In the genomic region with DNA sequence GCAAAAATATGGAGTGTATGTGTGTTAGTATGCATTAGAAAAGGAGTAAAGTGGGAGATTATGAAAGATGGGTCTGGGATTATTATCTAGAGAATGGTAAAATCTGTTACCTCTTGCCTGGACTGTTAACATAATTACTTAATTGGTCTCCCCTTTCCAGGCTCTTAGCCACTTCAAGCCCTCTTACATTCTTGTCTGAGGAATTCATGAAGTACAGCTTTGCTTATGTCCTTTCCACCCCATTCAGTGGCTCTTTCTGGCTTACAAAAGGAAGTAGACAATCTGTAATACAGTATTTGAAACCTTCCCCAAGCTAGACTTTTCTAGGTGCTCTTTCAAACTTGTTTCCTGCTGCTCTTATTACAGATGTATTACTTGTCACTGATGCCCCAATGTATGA, we compare ENCODE assay signal across 13 cellular contexts.
DNase-seq lines count a peak whose midpoint lies in the region; ATAC-seq, FAIRE-seq and TF ChIP-seq lines count a peak whose summit lies in the region.
"Had no signal": no experiment of that assay in that cellular context is flagged by ENCODE, and none has a peak within 500 bp of the region (broad histone marks: within the 10 kb centered on the region; RNA-seq: fewer than 3 reads in every experiment).

No MANE protein-coding gene starts in this region.

- H3K27me3 ChIP-seq in CD4-positive, alpha-beta T cell (ENCODE audit: control insufficient read depth, insufficient read depth, low read length), result no peaks in the 10 kb centered on the region
- H3K27me3 ChIP-seq in naive thymus-derived CD4-positive, alpha-beta T cell (ENCODE audit: control insufficient read depth in 2 of 2, insufficient read depth in 2 of 2, low read length in 2 of 2), result no peaks in the 10 kb centered on the region

- peaks cover 39 to 49% of the 10 kb centered on the region in 2 donors for H3K4me1 ChIP-seq in naive thymus-derived CD4-positive, alpha-beta T cell (ENCODE audit: control insufficient read depth in 2 of 2, insufficient read depth in 2 of 2, low read length in 2 of 2)

- no peaks in the 10 kb centered on the region for H3K27me3 Mint-ChIP-seq in CD4-positive, alpha-beta T cell
- H3K27me3 Mint-ChIP-seq in activated naive CD8-positive, alpha-beta T cell, result no peaks in the 10 kb centered on the region
- no peaks in the 10 kb centered on the region for H3K27me3 Mint-ChIP-seq in naive thymus-derived CD4-positive, alpha-beta T cell

- no peak overlapping the region for H3K4me3 ChIP-seq in naive thymus-derived CD4-positive, alpha-beta T cell (ENCODE audit: low read length)

- CTCF ChIA-PET in CD4-positive, alpha-beta T cell (lab: Charles Lee), result interaction anchor here (1.3 to 1.4 kb wide), 2 partner anchors 11 to 18 kb away, joined by 5 to 7 read pairs; no protein-coding TSS in a partner anchor
- CTCF ChIA-PET in naive thymus-derived CD4-positive, alpha-beta T cell (lab: Charles Lee), result interaction anchor here (0.6 kb wide), 1 partner anchor 77 kb away, joined by 3 read pairs; no protein-coding TSS in a partner anchor

- H3K9me3 Mint-ChIP-seq in CD4-positive, alpha-beta T cell, result no peaks in the 10 kb centered on the region
- H3K9me3 Mint-ChIP-seq in activated naive CD8-positive, alpha-beta T cell (ENCODE audit: low read depth), result no peaks in the 10 kb centered on the region
- H3K9me3 Mint-ChIP-seq in naive thymus-derived CD4-positive, alpha-beta T cell, result peaks cover 0 to 5% (median 0%) of the 10 kb centered on the region in 11 donors

- ATAC-seq in CD4-positive, alpha-beta T cell (ENCODE audit: poor library complexity), result no peak
- no peak for ATAC-seq in naive thymus-derived CD4-positive, alpha-beta T cell
- ATAC-seq in GM19324 (IDR thresholded peaks at IDR 0.05; ENCODE audit: low FRiP score, unreplicated experiment), result no peak
- no peak for ATAC-seq in HG03159 (IDR thresholded peaks at IDR 0.05; ENCODE audit: unreplicated experiment)

- H3K36me3 ChIP-seq in naive thymus-derived CD4-positive, alpha-beta T cell (ENCODE audit: control insufficient read depth in 2 of 3, insufficient read depth in 3 of 3, low read length in 3 of 3), result peaks cover 8 to 30% (median 18%) of the 10 kb centered on the region in 3 experiments

- FAIRE-seq in GM18507 (lab: Jason Lieb, UNC), result peak; percentile 71

- H3K36me3 Mint-ChIP-seq in CD4-positive, alpha-beta T cell (ENCODE audit: low read depth), result peaks cover 86% of the 10 kb centered on the region
- H3K36me3 Mint-ChIP-seq in activated naive CD8-positive, alpha-beta T cell, result peaks cover 17% of the 10 kb centered on the region
- H3K36me3 Mint-ChIP-seq in naive thymus-derived CD4-positive, alpha-beta T cell, result peaks cover 7 to 63% (median 38%) of the 10 kb centered on the region in 5 donors

- H3K27ac Mint-ChIP-seq in CD4-positive, alpha-beta T cell, result peak overlapping the region; percentile 91
- peak overlapping the region; percentile 95 for H3K27ac Mint-ChIP-seq in activated naive CD8-positive, alpha-beta T cell
- H3K27ac Mint-ChIP-seq in naive thymus-derived CD4-positive, alpha-beta T cell, result peak overlapping the region in 8 of 9 donors; percentile 23 to 89 (median 63)

- H3K9me3 ChIP-seq in CD4-positive, alpha-beta T cell (ENCODE audit: control insufficient read depth, low read length), result no peaks in the 10 kb centered on the region
- H3K9me3 ChIP-seq in naive thymus-derived CD4-positive, alpha-beta T cell (ENCODE audit: control insufficient read depth in 2 of 3, low read length in 3 of 3), result no peaks in the 10 kb centered on the region

- peak overlapping the region; percentile 30 for H3K27ac ChIP-seq in CD4-positive, alpha-beta T cell (ENCODE audit: low read depth, low read length)
- peak overlapping the region; percentile 48 for H3K27ac ChIP-seq in naive thymus-derived CD4-positive, alpha-beta T cell (ENCODE audit: low read depth, low read length)
- H3K27ac ChIP-seq: RWPE1 had no signal

- no peak for TF ChIP-seq CTCF in CD4-positive, alpha-beta T cell (IDR thresholded peaks at IDR 0.05)

- peaks cover 76% of the 10 kb centered on the region for H3K4me1 Mint-ChIP-seq in CD4-positive, alpha-beta T cell (ENCODE audit: low read depth)
- H3K4me1 Mint-ChIP-seq in activated naive CD8-positive, alpha-beta T cell (ENCODE audit: low read depth), result peaks cover 75% of the 10 kb centered on the region
- H3K4me1 Mint-ChIP-seq in naive thymus-derived CD4-positive, alpha-beta T cell, result peaks cover 43 to 89% (median 73%) of the 10 kb centered on the region in 7 donors

- DNase-seq in CD4-positive, alpha-beta T cell, result no peak
- DNase-seq in GM18507 (ENCODE audit: extremely low spot score, insufficient read length, low read depth) (no peak), cerebellum (ENCODE audit: low spot score) (no peak), pons (ENCODE audit: low spot score) (no peak)
- no peak for DNase-seq in naive thymus-derived CD4-positive, alpha-beta T cell
- DNase-seq: EL; HCEC 1CT; NCI-H1048; stimulated activated CD4-positive, alpha-beta T cell treated with anti-CD3 and anti-CD28 coated beads, Interleukin-15, amount 100 ng/mL, for 24 hours had no signal

- intact Hi-C loops in CD4-positive, alpha-beta T cell (cut with DNase I, micrococcal nuclease), result no loop called here
- intact Hi-C loops in naive thymus-derived CD4-positive, alpha-beta T cell (cut with micrococcal nuclease), result loop anchor here in 1 of 2 donors (1.0 kb wide), 2 partner anchors 8 to 10 kb away; no protein-coding TSS in a partner anchor

- peak overlapping the region; percentile 8 for H3K4me3 Mint-ChIP-seq in CD4-positive, alpha-beta T cell
- no peak overlapping the region for H3K4me3 Mint-ChIP-seq in activated naive CD8-positive, alpha-beta T cell
- H3K4me3 Mint-ChIP-seq in naive thymus-derived CD4-positive, alpha-beta T cell, result peak overlapping the region in 8 of 10 donors; percentile 9 to 71 (median 33)

- POLR2A ChIA-PET in CD4-positive, alpha-beta T cell (lab: Charles Lee), result interaction anchor here (0.7 to 2.3 kb wide), 10 partner anchors 8 to 205 kb away, joined by 3 to 7 read pairs (median 4); partner anchors contain the start of gene MBNL1
- POLR2A ChIA-PET in naive thymus-derived CD4-positive, alpha-beta T cell (lab: Charles Lee), result interaction anchor here (1.0 kb wide), 1 partner anchor 38 kb away, joined by 3 read pairs; no protein-coding TSS in a partner anchor
